1 cellular context compared by ENCODE assay signal in the genomic region with DNA sequence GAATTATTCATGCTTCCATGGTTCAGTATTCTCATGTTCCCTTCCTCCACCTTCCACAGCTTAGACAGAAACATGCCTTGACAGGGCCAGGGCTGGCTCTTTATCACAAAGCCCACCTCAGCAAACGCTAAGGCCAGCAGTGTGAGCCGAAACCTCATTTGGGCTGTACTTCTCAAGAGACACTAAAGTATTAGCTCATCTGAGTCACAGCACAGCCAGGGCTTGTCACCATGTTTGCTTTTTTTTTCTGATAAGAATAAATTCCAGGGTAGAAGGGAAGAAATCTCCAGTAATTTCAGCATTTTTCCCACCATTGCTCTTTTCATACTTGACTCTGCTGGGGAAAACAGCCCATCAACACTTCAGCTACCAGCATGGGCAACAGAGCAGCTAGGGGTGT.
TF ChIP-seq lines count a peak whose summit lies in the region.

No MANE protein-coding gene starts in this region.

TF ChIP-seq in SK-N-SH, 30 proteins besides CTCF, POLR2A, EP300 and RAD21 (continued from another document):
- TF ChIP-seq, protein P1, sequence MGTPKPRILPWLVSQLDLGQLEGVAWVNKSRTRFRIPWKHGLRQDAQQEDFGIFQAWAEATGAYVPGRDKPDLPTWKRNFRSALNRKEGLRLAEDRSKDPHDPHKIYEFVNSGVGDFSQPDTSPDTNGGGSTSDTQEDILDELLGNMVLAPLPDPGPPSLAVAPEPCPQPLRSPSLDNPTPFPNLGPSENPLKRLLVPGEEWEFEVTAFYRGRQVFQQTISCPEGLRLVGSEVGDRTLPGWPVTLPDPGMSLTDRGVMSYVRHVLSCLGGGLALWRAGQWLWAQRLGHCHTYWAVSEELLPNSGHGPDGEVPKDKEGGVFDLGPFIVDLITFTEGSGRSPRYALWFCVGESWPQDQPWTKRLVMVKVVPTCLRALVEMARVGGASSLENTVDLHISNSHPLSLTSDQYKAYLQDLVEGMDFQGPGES (IDR thresholded peaks at IDR 0.05; ENCODE audit: low read depth, low read length): no peak
- TF ChIP-seq NFIC (IDR thresholded peaks at IDR 0.05; ENCODE audit: borderline replicate concordance): no peak
- no peak for TF ChIP-seq EZH2phosphoT487 (IDR thresholded peaks at IDR 0.05; ENCODE audit: borderline replicate concordance, low read depth)
- no peak for TF ChIP-seq POLR2AphosphoS5 (IDR thresholded peaks at IDR 0.05; ENCODE audit: low read depth, low read length)
- TF ChIP-seq SIN3A (IDR thresholded peaks at IDR 0.05; ENCODE audit: borderline replicate concordance, low read depth, low read length): no peak
- no peak for TF ChIP-seq SMC3 (IDR thresholded peaks at IDR 0.05; ENCODE audit: low read depth, low read length)
- TF ChIP-seq, protein P2, sequence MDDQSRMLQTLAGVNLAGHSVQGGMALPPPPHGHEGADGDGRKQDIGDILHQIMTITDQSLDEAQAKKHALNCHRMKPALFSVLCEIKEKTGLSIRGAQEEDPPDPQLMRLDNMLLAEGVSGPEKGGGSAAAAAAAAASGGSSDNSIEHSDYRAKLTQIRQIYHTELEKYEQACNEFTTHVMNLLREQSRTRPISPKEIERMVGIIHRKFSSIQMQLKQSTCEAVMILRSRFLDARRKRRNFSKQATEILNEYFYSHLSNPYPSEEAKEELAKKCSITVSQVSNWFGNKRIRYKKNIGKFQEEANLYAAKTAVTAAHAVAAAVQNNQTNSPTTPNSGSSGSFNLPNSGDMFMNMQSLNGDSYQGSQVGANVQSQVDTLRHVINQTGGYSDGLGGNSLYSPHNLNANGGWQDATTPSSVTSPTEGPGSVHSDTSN (IDR thresholded peaks at IDR 0.05): no peak
- TF ChIP-seq MEF2A (IDR thresholded peaks at IDR 0.05; ENCODE audit: borderline replicate concordance, low read depth): no peak
- no peak for TF ChIP-seq TCF12 (IDR thresholded peaks at IDR 0.05)
- TF ChIP-seq RFX5 (IDR thresholded peaks at IDR 0.05; ENCODE audit: low read length): no peak
TF ChIP-seq in SK-N-SH: peak in this region for 0.
